19 cellular contexts compared by ENCODE assay signal in the genomic region with DNA sequence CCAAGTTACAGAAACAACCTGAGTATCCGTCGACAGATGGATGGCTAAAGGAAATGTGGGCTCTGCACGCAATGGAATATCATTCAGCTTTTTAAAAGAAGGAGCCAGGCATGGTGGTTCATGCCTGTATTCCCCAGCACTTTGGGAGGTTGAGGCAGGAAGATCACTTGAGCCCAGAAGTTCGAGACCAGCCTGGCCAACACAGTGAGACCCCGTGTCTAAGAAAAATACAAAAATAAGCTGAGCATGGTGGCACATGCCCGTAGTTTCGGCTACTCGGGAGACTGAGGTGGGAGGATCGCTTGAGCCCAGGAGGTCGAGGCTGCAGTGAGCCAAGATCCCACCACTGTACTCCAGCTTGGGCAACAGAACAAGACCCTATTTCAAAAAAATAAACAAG. TPM values are rescaled to one million over a fixed set of nuclear protein-coding genes. Genes with fewer than 3 reads are reported as not detected.
DNase-seq lines count a peak whose midpoint lies in the region; ATAC-seq and TF ChIP-seq lines count a peak whose summit lies in the region.
"Had no signal": no experiment of that assay in that cellular context is flagged by ENCODE, and none has a peak within 500 bp of the region (broad histone marks: within the 10 kb centered on the region; RNA-seq: fewer than 3 reads in every experiment).

No MANE protein-coding gene starts in this region.

- no peak for TF ChIP-seq CTCF in heart left ventricle (IDR thresholded peaks at IDR 0.05)
- no peak for TF ChIP-seq CTCF in WTC11 (IDR thresholded peaks at IDR 0.05)
- TF ChIP-seq CTCF in progenitor cell of endocrine pancreas (IDR thresholded peaks at IDR 0.05; ENCODE audit: unreplicated experiment) = no peak

- H3K4me1 Mint-ChIP-seq in WTC11 (peaks cover 75% of the 10 kb centered on the region), progenitor cell of endocrine pancreas (ENCODE audit: low read depth) (peaks cover 24% of the 10 kb centered on the region)
- H3K4me1 Mint-ChIP-seq: B cell had no signal

- no peak overlapping the region for H3K27ac Mint-ChIP-seq in WTC11
- H3K27ac Mint-ChIP-seq in progenitor cell of endocrine pancreas = peak overlapping the region; percentile 25
- H3K27ac Mint-ChIP-seq: B cell; CD4-positive, alpha-beta T cell; CD8-positive, alpha-beta T cell had no signal

- no peaks in the 10 kb centered on the region for H3K27me3 ChIP-seq in heart left ventricle
- H3K27me3 ChIP-seq: BLaER1 treated with 17β-estradiol and CSF1 and Interleukin-3, amounts not matched to agents 10 nM and 100 nM had no signal

- no peak for ATAC-seq in heart left ventricle
- no peak for ATAC-seq in WTC11
- no peak for ATAC-seq in GM18867 (IDR thresholded peaks at IDR 0.05; ENCODE audit: unreplicated experiment)
- ATAC-seq: A549; CD8-positive, alpha-beta T cell had no signal

- no peak for TF ChIP-seq POLR2A in heart left ventricle (IDR thresholded peaks at IDR 0.05)

- H3K9me3 Mint-ChIP-seq in WTC11 (no peaks in the 10 kb centered on the region), progenitor cell of endocrine pancreas (ENCODE audit: low read depth) (no peaks in the 10 kb centered on the region)
- H3K9me3 Mint-ChIP-seq: CD4-positive, alpha-beta T cell; CD8-positive, alpha-beta T cell had no signal

- POLR2A ChIA-PET in WTC11 (lab: Charles Lee) = interaction anchor here (0.9 kb wide), 1 partner anchor 8 kb away, joined by 4 read pairs; no protein-coding TSS in a partner anchor

- H3K36me3 Mint-ChIP-seq in WTC11 (no peaks in the 10 kb centered on the region), progenitor cell of endocrine pancreas (ENCODE audit: insufficient read depth) (peaks cover 4% of the 10 kb centered on the region)
- H3K36me3 Mint-ChIP-seq: CD8-positive, alpha-beta T cell had no signal

- CTCF ChIA-PET in WTC11 (lab: Charles Lee) = interaction anchor here (1.0 to 1.2 kb wide), 2 partner anchors 18 to 89 kb away, joined by 4 read pairs; no protein-coding TSS in a partner anchor

- DNase-seq in cardiac septum (ENCODE audit: low spot score) (peak; percentile 15), heart left ventricle (no peak), WTC11 (ENCODE audit: low spot score) (no peak), progenitor cell of endocrine pancreas (ENCODE audit: low spot score, unreplicated experiment) (no peak), caudate nucleus (lab: John Stamatoyannopoulos, UW) (no peak)
- DNase-seq: AML-193; Caco-2; Calu3; CD4-positive, alpha-beta T cell; CD8-positive, alpha-beta T cell; DMS79 treated with DMSO at 0.1 percent for 48 hours; GF-D8 had no signal

- 96 to 97% (median 97%) methylated on average over 10 of the region's 10 CpGs for WGBS in heart left ventricle, 4 donors

- intact Hi-C loops in cardiac septum (cut with DNase I) = no loop called here
- intact Hi-C loops in heart left ventricle (cut with DNase I) = no loop called here

- no peaks in the 10 kb centered on the region for H3K36me3 ChIP-seq in heart left ventricle

- no peak overlapping the region for H3K4me3 ChIP-seq in heart left ventricle
- H3K4me3 ChIP-seq: A549; BLaER1 treated with 17β-estradiol and CSF1 and Interleukin-3, amounts not matched to agents 10 nM and 100 nM had no signal

- no peaks in the 10 kb centered on the region for H3K9me3 ChIP-seq in heart left ventricle
- H3K9me3 ChIP-seq: A549, Caco-2 had no signal

- H3K4me1 ChIP-seq in heart left ventricle = peaks cover 0 to 30% (median 13%) of the 10 kb centered on the region in 12 donors
- H3K4me1 ChIP-seq: A549, Caco-2 had no signal

- no peak overlapping the region for H3K4me3 Mint-ChIP-seq in WTC11
- no peak overlapping the region for H3K4me3 Mint-ChIP-seq in progenitor cell of endocrine pancreas (ENCODE audit: low read depth)
- H3K4me3 Mint-ChIP-seq: B cell; CD4-positive, alpha-beta T cell; CD8-positive, alpha-beta T cell had no signal

- no peaks in the 10 kb centered on the region for H3K27me3 Mint-ChIP-seq in WTC11 (ENCODE audit: low read depth)
- no peaks in the 10 kb centered on the region for H3K27me3 Mint-ChIP-seq in progenitor cell of endocrine pancreas

- H3K27ac ChIP-seq in heart left ventricle = no peak overlapping the region
- no peak overlapping the region for H3K27ac ChIP-seq in caudate nucleus (ENCODE audit: low read depth, low read length)
- H3K27ac ChIP-seq: 22Rv1; A549; BLaER1 treated with 17β-estradiol and CSF1 and Interleukin-3, amounts not matched to agents 10 nM and 100 nM; C4-2B had no signal

TF ChIP-seq in WTC11, 78 proteins besides CTCF, POLR2A, EP300 and RAD21:
- peak; percentile 88; the same call in 1 of the 2 replicates for TF ChIP-seq ZNF121 (CRISPR knock-in tag; IDR thresholded peaks at IDR 0.05)
- TF ChIP-seq RELA (CRISPR knock-in tag; IDR thresholded peaks at IDR 0.05; ENCODE audit: borderline replicate concordance) = no peak
- no peak for TF ChIP-seq SOX15 (CRISPR knock-in tag; IDR thresholded peaks at IDR 0.05)
- TF ChIP-seq ELF4 (CRISPR knock-in tag; IDR thresholded peaks at IDR 0.05; ENCODE audit: low read depth) = no peak
- no peak for TF ChIP-seq ZNF263 (CRISPR knock-in tag; IDR thresholded peaks at IDR 0.05; ENCODE audit: low read depth)
- TF ChIP-seq, protein P1, sequence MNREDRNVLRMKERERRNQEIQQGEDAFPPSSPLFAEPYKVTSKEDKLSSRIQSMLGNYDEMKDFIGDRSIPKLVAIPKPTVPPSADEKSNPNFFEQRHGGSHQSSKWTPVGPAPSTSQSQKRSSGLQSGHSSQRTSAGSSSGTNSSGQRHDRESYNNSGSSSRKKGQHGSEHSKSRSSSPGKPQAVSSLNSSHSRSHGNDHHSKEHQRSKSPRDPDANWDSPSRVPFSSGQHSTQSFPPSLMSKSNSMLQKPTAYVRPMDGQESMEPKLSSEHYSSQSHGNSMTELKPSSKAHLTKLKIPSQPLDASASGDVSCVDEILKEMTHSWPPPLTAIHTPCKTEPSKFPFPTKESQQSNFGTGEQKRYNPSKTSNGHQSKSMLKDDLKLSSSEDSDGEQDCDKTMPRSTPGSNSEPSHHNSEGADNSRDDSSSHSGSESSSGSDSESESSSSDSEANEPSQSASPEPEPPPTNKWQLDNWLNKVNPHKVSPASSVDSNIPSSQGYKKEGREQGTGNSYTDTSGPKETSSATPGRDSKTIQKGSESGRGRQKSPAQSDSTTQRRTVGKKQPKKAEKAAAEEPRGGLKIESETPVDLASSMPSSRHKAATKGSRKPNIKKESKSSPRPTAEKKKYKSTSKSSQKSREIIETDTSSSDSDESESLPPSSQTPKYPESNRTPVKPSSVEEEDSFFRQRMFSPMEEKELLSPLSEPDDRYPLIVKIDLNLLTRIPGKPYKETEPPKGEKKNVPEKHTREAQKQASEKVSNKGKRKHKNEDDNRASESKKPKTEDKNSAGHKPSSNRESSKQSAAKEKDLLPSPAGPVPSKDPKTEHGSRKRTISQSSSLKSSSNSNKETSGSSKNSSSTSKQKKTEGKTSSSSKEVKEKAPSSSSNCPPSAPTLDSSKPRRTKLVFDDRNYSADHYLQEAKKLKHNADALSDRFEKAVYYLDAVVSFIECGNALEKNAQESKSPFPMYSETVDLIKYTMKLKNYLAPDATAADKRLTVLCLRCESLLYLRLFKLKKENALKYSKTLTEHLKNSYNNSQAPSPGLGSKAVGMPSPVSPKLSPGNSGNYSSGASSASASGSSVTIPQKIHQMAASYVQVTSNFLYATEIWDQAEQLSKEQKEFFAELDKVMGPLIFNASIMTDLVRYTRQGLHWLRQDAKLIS (CRISPR knock-in tag; IDR thresholded peaks at IDR 0.05; ENCODE audit: borderline replicate concordance) = no peak
- no peak for TF ChIP-seq GRHL2 (CRISPR knock-in tag; IDR thresholded peaks at IDR 0.05; ENCODE audit: insufficient replicate concordance, severe bottlenecking)

RNA-seq across cellular contexts. Expression of a gene that starts 34.3 kb away (rescaled TPM):
- 6.0 TPM for total RNA-seq in cardiac septum
- 1 to 10 TPM; 1.9 to 9.8 (median 6.4) TPM for total RNA-seq in heart left ventricle
- 1 to 10 TPM; 3.9 to 6.1 TPM for polyA plus RNA-seq in heart left ventricle
- total RNA-seq in WTC11 (2021) = 104 to 108 TPM (median 106 TPM) in 3 replicates
- total RNA-seq in progenitor cell of endocrine pancreas = 57.2 and 62.7 TPM in 2 replicates
- total RNA-seq: A172; CD4-positive, alpha-beta T cell; CD8-positive, alpha-beta T cell had no signal
